Comparison of ENCODE assay signal across 1 cellular context in the genomic region with DNA sequence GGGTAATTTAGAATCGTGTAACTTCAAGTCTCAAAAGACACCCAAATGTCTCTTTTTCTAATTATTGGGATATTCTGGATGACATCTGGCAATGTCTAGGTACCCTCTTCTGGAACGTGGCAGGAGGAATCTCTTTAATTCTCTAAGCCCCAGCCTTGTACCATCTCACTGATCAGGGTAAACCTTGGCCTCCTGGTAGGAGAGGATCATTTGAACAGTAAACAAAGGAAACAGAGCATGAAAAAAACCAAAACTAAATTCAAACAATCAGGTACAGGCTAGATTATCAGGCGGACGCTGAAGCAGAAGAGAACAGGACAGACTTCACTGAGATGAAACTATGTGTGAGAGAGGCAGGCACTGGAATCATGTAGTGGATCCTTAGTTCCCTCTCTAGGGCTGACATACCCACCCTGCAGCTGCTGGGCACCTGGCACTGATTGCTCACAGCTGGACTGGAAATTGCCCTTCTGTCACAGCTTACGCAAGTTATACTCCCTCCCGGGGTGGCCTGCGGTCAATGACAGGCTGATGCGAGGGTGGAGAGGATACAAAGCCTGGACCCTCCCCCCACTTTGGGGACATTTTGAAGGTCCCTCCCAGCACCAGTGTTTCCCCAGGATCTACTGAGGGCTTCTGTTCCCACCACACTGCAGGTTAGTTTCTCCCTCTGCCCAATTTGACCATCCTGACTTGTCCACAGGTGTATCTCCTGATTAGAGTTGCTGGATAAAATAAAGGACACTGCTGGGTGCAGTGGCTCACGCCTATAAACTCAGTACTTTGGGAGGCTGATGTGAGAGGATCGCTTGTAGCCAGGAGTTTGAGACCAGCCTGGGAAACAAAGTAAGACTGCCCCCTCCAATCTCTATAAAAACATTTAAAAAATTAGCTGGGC.
TF ChIP-seq lines count a peak whose summit lies in the region.

No MANE protein-coding gene starts in this region.

TF ChIP-seq in H1, 55 proteins besides CTCF, POLR2A, EP300 and RAD21:
- TF ChIP-seq KDM4A (IDR thresholded peaks at IDR 0.05; ENCODE audit: low read depth, low read length, severe bottlenecking), result no peak
- no peak for TF ChIP-seq ASH2L (IDR thresholded peaks at IDR 0.05; ENCODE audit: low read length)
- TF ChIP-seq JUND (IDR thresholded peaks at IDR 0.05; ENCODE audit: low read length), result no peak
- no peak for TF ChIP-seq RFX5 (IDR thresholded peaks at IDR 0.05; ENCODE audit: borderline replicate concordance, low read depth, low read length)
- TF ChIP-seq HDAC2 (IDR thresholded peaks at IDR 0.05; ENCODE audit: borderline replicate concordance in 1 of 2, low read depth in 2 of 2, low read length in 2 of 2), result no peak
- no peak for TF ChIP-seq TCF12 (IDR thresholded peaks at IDR 0.05; ENCODE audit: low read depth, low read length)
- no peak for TF ChIP-seq TAF7 (optimal IDR thresholded peaks at IDR 0.05; ENCODE audit: borderline replicate concordance, low read depth, low read length)
- TF ChIP-seq, protein P1, sequence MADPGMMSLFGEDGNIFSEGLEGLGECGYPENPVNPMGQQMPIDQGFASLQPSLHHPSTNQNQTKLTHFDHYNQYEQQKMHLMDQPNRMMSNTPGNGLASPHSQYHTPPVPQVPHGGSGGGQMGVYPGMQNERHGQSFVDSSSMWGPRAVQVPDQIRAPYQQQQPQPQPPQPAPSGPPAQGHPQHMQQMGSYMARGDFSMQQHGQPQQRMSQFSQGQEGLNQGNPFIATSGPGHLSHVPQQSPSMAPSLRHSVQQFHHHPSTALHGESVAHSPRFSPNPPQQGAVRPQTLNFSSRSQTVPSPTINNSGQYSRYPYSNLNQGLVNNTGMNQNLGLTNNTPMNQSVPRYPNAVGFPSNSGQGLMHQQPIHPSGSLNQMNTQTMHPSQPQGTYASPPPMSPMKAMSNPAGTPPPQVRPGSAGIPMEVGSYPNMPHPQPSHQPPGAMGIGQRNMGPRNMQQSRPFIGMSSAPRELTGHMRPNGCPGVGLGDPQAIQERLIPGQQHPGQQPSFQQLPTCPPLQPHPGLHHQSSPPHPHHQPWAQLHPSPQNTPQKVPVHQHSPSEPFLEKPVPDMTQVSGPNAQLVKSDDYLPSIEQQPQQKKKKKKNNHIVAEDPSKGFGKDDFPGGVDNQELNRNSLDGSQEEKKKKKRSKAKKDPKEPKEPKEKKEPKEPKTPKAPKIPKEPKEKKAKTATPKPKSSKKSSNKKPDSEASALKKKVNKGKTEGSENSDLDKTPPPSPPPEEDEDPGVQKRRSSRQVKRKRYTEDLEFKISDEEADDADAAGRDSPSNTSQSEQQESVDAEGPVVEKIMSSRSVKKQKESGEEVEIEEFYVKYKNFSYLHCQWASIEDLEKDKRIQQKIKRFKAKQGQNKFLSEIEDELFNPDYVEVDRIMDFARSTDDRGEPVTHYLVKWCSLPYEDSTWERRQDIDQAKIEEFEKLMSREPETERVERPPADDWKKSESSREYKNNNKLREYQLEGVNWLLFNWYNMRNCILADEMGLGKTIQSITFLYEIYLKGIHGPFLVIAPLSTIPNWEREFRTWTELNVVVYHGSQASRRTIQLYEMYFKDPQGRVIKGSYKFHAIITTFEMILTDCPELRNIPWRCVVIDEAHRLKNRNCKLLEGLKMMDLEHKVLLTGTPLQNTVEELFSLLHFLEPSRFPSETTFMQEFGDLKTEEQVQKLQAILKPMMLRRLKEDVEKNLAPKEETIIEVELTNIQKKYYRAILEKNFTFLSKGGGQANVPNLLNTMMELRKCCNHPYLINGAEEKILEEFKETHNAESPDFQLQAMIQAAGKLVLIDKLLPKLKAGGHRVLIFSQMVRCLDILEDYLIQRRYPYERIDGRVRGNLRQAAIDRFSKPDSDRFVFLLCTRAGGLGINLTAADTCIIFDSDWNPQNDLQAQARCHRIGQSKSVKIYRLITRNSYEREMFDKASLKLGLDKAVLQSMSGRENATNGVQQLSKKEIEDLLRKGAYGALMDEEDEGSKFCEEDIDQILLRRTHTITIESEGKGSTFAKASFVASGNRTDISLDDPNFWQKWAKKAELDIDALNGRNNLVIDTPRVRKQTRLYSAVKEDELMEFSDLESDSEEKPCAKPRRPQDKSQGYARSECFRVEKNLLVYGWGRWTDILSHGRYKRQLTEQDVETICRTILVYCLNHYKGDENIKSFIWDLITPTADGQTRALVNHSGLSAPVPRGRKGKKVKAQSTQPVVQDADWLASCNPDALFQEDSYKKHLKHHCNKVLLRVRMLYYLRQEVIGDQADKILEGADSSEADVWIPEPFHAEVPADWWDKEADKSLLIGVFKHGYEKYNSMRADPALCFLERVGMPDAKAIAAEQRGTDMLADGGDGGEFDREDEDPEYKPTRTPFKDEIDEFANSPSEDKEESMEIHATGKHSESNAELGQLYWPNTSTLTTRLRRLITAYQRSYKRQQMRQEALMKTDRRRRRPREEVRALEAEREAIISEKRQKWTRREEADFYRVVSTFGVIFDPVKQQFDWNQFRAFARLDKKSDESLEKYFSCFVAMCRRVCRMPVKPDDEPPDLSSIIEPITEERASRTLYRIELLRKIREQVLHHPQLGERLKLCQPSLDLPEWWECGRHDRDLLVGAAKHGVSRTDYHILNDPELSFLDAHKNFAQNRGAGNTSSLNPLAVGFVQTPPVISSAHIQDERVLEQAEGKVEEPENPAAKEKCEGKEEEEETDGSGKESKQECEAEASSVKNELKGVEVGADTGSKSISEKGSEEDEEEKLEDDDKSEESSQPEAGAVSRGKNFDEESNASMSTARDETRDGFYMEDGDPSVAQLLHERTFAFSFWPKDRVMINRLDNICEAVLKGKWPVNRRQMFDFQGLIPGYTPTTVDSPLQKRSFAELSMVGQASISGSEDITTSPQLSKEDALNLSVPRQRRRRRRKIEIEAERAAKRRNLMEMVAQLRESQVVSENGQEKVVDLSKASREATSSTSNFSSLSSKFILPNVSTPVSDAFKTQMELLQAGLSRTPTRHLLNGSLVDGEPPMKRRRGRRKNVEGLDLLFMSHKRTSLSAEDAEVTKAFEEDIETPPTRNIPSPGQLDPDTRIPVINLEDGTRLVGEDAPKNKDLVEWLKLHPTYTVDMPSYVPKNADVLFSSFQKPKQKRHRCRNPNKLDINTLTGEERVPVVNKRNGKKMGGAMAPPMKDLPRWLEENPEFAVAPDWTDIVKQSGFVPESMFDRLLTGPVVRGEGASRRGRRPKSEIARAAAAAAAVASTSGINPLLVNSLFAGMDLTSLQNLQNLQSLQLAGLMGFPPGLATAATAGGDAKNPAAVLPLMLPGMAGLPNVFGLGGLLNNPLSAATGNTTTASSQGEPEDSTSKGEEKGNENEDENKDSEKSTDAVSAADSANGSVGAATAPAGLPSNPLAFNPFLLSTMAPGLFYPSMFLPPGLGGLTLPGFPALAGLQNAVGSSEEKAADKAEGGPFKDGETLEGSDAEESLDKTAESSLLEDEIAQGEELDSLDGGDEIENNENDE (IDR thresholded peaks at IDR 0.05; ENCODE audit: insufficient replicate concordance, low read length), result no peak
- TF ChIP-seq, protein P2, sequence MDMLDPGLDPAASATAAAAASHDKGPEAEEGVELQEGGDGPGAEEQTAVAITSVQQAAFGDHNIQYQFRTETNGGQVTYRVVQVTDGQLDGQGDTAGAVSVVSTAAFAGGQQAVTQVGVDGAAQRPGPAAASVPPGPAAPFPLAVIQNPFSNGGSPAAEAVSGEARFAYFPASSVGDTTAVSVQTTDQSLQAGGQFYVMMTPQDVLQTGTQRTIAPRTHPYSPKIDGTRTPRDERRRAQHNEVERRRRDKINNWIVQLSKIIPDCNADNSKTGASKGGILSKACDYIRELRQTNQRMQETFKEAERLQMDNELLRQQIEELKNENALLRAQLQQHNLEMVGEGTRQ (IDR thresholded peaks at IDR 0.05; ENCODE audit: low read length), result no peak
- no peak for TF ChIP-seq SAP30 (IDR thresholded peaks at IDR 0.05; ENCODE audit: insufficient read depth, insufficient replicate concordance, low read length)
- TF ChIP-seq POLR2AphosphoS5 (IDR thresholded peaks at IDR 0.05; ENCODE audit: low read depth, low read length), result no peak
- no peak for TF ChIP-seq EZH2 (IDR thresholded peaks at IDR 0.05; ENCODE audit: low read depth, low read length, severe bottlenecking)
- no peak for TF ChIP-seq SP1 (IDR thresholded peaks at IDR 0.05; ENCODE audit: low read depth, low read length)
- TF ChIP-seq, protein P3, sequence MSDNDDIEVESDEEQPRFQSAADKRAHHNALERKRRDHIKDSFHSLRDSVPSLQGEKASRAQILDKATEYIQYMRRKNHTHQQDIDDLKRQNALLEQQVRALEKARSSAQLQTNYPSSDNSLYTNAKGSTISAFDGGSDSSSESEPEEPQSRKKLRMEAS (IDR thresholded peaks at IDR 0.05), result no peak
- TF ChIP-seq CHD1 (IDR thresholded peaks at IDR 0.05; ENCODE audit: low read depth, low read length), result no peak
- TF ChIP-seq CTBP2 (IDR thresholded peaks at IDR 0.05; ENCODE audit: borderline replicate concordance, insufficient read depth, insufficient read length, low read length), result no peak
- TF ChIP-seq GTF2F1 (IDR thresholded peaks at IDR 0.05; ENCODE audit: borderline replicate concordance, low read depth, low read length), result no peak
